ENCODE assay signal across 9 cellular contexts in the genomic region with DNA sequence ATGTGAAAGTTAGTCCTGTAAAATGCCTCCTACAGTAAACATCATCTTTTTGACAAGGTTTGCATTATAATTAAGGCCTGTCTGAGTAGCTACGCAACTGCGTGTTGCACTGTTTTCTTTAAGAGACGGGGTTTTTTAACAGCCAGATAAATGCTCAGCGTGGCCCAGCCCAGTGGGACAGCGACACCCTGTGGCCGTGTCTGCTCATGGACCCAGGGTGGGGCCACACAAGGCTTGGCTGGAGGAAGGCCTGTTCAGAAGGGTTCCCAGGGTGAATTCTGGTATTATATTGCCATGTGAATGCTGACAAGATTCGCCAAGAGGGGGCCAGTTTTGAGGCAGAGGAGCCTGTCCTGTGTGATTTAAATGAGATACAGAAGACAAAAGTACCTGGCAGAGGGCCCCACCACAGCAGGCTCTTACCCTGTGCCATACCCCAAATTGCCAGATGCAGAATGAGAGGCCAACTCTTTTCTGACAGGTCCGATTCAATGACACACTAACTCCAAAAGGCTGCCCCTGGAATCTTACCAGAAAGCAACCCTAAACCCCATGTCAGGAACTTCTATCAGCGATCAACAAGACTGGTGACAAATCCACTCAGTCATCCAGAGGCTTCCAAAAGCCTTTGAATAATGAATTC.
DNase-seq lines count a peak whose midpoint lies in the region; ATAC-seq, FAIRE-seq and TF ChIP-seq lines count a peak whose summit lies in the region.
"Had no signal": no experiment of that assay in that cellular context is flagged by ENCODE, and none has a peak within 500 bp of the region (broad histone marks: within the 10 kb centered on the region; RNA-seq: fewer than 3 reads in every experiment).

No MANE protein-coding gene starts in this region.

- CTCF ChIA-PET in activated CD8-positive, alpha-beta T cell treated with anti-CD3 and anti-CD28 coated beads for 36 hours (lab: Charles Lee), result interaction anchor here (1.0 kb wide), 1 partner anchor 9 kb away, joined by 5 read pairs; no protein-coding TSS in a partner anchor

- no peak overlapping the region for H3K27ac Mint-ChIP-seq in activated CD8-positive, alpha-beta T cell treated with anti-CD3 and anti-CD28 coated beads for 36 hours
- H3K27ac Mint-ChIP-seq in immature natural killer cell, result no peak overlapping the region

- no peaks in the 10 kb centered on the region for H3K4me1 Mint-ChIP-seq in activated CD8-positive, alpha-beta T cell treated with anti-CD3 and anti-CD28 coated beads for 36 hours (ENCODE audit: low read depth)
- H3K4me1 Mint-ChIP-seq in immature natural killer cell, result no peaks in the 10 kb centered on the region

- H3K36me3 Mint-ChIP-seq in activated CD8-positive, alpha-beta T cell treated with anti-CD3 and anti-CD28 coated beads for 36 hours (ENCODE audit: low read depth), result no peaks in the 10 kb centered on the region
- no peaks in the 10 kb centered on the region for H3K36me3 Mint-ChIP-seq in immature natural killer cell

- intact Hi-C loops in activated CD8-positive, alpha-beta T cell treated with anti-CD3 and anti-CD28 coated beads for 36 hours (cut with micrococcal nuclease), result no loop called here
- intact Hi-C loops in posterior vena cava (cut with DNase I), result loop anchor here in 1 of 2 donors (2.0 kb wide), 1 partner anchor 973 kb away; no protein-coding TSS in a partner anchor

- ATAC-seq in GM19455 (IDR thresholded peaks at IDR 0.05; ENCODE audit: unreplicated experiment), result peak; percentile 79
- ATAC-seq in activated CD8-positive, alpha-beta T cell treated with anti-CD3 and anti-CD28 coated beads for 36 hours, result peak; percentile 37

- no peak overlapping the region for H3K4me3 Mint-ChIP-seq in activated CD8-positive, alpha-beta T cell treated with anti-CD3 and anti-CD28 coated beads for 36 hours
- no peak overlapping the region for H3K4me3 Mint-ChIP-seq in immature natural killer cell

- no peak for FAIRE-seq in D721Med (lab: Jason Lieb, UNC)

- no peak overlapping the region for H3K4me3 ChIP-seq in fibroblast of mammary gland (ENCODE audit: control insufficient read depth, low read depth, low read length)
- H3K4me3 ChIP-seq: SK-N-MC had no signal

- peak; percentile 69 for TF ChIP-seq CTCF in D721Med (IDR thresholded peaks at IDR 0.05; ENCODE audit: insufficient read depth, missing control alignments)
- peak; percentile 64 for TF ChIP-seq CTCF in activated CD8-positive, alpha-beta T cell treated with anti-CD3 and anti-CD28 coated beads for 36 hours (IDR thresholded peaks at IDR 0.05)
- TF ChIP-seq CTCF in fibroblast of mammary gland (conservative IDR thresholded peaks at IDR 0.05; ENCODE audit: control insufficient read depth, insufficient read depth, low read depth, low read length), result peak; percentile 69

- H3K9me3 Mint-ChIP-seq in activated CD8-positive, alpha-beta T cell treated with anti-CD3 and anti-CD28 coated beads for 36 hours, result peaks cover 8% of the 10 kb centered on the region
- H3K9me3 Mint-ChIP-seq in immature natural killer cell, result no peaks in the 10 kb centered on the region

- DNase-seq in D721Med (ENCODE audit: insufficient read length, low spot score) (no peak), KG1 (lab: John Stamatoyannopoulos, UW) (peak; percentile 43), fibroblast of mammary gland (ENCODE audit: low read depth) (peak; percentile 50), posterior vena cava (ENCODE audit: low spot score) (peak; percentile 88), immature natural killer cell (no peak), NCI-H446 treated with DMSO at 0.1 percent for 48 hours (lab: John Stamatoyannopoulos, UW) (no peak)
- peak; percentile 70 for DNase-seq in activated CD8-positive, alpha-beta T cell treated with anti-CD3 and anti-CD28 coated beads for 36 hours

- peaks cover 5% of the 10 kb centered on the region for H3K27me3 Mint-ChIP-seq in activated CD8-positive, alpha-beta T cell treated with anti-CD3 and anti-CD28 coated beads for 36 hours
- peaks cover 0 to 4% (median 2%) of the 10 kb centered on the region in 3 donors for H3K27me3 Mint-ChIP-seq in immature natural killer cell (ENCODE audit: low read depth in 3 of 3)

- POLR2A ChIA-PET in activated CD8-positive, alpha-beta T cell treated with anti-CD3 and anti-CD28 coated beads for 36 hours (lab: Charles Lee), result no interaction called here

Comparison
In these comparisons a context has a peak if more than half of its experiments do, and no peak if none do; other contexts are left out.
1. DNase-seq: peak in KG1 (single experiment), activated CD8-positive, alpha-beta T cell treated with anti-CD3 and anti-CD28 coated beads for 36 hours (single experiment), fibroblast of mammary gland (single experiment) and posterior vena cava (single experiment); none in D721Med (single experiment), immature natural killer cell (0 of 3) and NCI-H446 treated with DMSO at 0.1 percent for 48 hours (single experiment).
2. Peak in every context shown above with its lines, with median percentiles within 50 percentile points of each other: CTCF ChIP-seq.